27 cellular contexts compared by ENCODE assay signal in genomic region chr5:73529081-73529480, GRCh38.
"Had no signal": no experiment of that assay in that cellular context is flagged by ENCODE, and none has a peak within 500 bp of the region (broad histone marks: within the 10 kb centered on the region; RNA-seq: fewer than 3 reads in every experiment).

No MANE protein-coding gene starts in this region.

- H3K9me3 Mint-ChIP-seq: naive B cell; natural killer cell treated with Interleukin-12 subunit alpha and Interleukin-12 subunit beta and Interleukin-15 and Interleukin-18, amount 100 ng/mL, for 72 hours; neural crest cell; stimulated activated naive B cell treated with anti-CD40 and anti-IgM and Interleukin-4, amounts not matched to agents 10 μg/mL and 1 μg/mL and 100 μg/mL, for 72 hours; stimulated activated naive CD8-positive, alpha-beta T cell treated with anti-CD3 and anti-CD28 coated beads, Interleukin-15, Interleukin-2, amounts not matched to agents 100 ng/mL and 50 ng/mL, for 24 hours had no signal

- H3K27me3 ChIP-seq: colonic mucosa, right lobe of liver, suprapubic skin, vagina had no signal

- DNase-seq: colonic mucosa; dermis blood vessel endothelial cell; effector memory CD4-positive, alpha-beta T cell; foreskin melanocyte; glutamatergic neuron; heart right ventricle; hippocampal formation; left cardiac atrium; left lung; mesenchymal stem cell; mucosa of descending colon; naive B cell; right lobe of liver; small intestine; stimulated activated CD4-positive, alpha-beta T cell treated with anti-CD3 and anti-CD28 coated beads, Interleukin-15, amount 100 ng/mL, for 24 hours; stimulated activated CD4-positive, alpha-beta T cell treated with anti-CD3 and anti-CD28 coated beads, Interleukin-2, amount 100 ng/mL, for 48 hours; stimulated activated naive B cell treated with anti-CD40 and anti-IgM and Interleukin-4, amounts not matched to agents 10 μg/mL and 1 μg/mL and 100 μg/mL, for 72 hours; trophoblast cell had no signal

- H3K9me3 ChIP-seq: colonic mucosa, heart right ventricle, left lung, mucosa of descending colon, neutrophil, right lobe of liver, suprapubic skin, vagina had no signal

- H2AFZ ChIP-seq: parathyroid adenoma had no signal

- H3K4me1 ChIP-seq: colonic mucosa, heart right ventricle, left lung, parathyroid adenoma, right lobe of liver, suprapubic skin, vagina had no signal

- H3K36me3 Mint-ChIP-seq: mesothelial cell of epicardium; naive B cell; natural killer cell treated with Interleukin-12 subunit alpha and Interleukin-12 subunit beta and Interleukin-15 and Interleukin-18, amount 100 ng/mL, for 72 hours; stimulated activated naive B cell treated with anti-CD40 and anti-IgM and Interleukin-4, amounts not matched to agents 10 μg/mL and 1 μg/mL and 100 μg/mL, for 72 hours had no signal

- H3K9ac ChIP-seq: parathyroid adenoma had no signal

- H3K27ac Mint-ChIP-seq: mesothelial cell of epicardium; natural killer cell treated with Interleukin-12 subunit alpha and Interleukin-12 subunit beta and Interleukin-15 and Interleukin-18, amount 100 ng/mL, for 72 hours; progenitor cell of endocrine pancreas; stimulated activated naive B cell treated with anti-CD40 and anti-IgM and Interleukin-4, amounts not matched to agents 10 μg/mL and 1 μg/mL and 100 μg/mL, for 72 hours; stimulated activated naive CD8-positive, alpha-beta T cell treated with anti-CD3 and anti-CD28 coated beads, Interleukin-15, Interleukin-2, amounts not matched to agents 100 ng/mL and 50 ng/mL, for 24 hours had no signal

- H3K4me3 Mint-ChIP-seq: mesothelial cell of epicardium; naive B cell; natural killer cell treated with Interleukin-12 subunit alpha and Interleukin-12 subunit beta and Interleukin-15 and Interleukin-18, amount 100 ng/mL, for 72 hours; neural crest cell; stimulated activated naive B cell treated with anti-CD40 and anti-IgM and Interleukin-4, amounts not matched to agents 10 μg/mL and 1 μg/mL and 100 μg/mL, for 72 hours; stimulated activated naive CD8-positive, alpha-beta T cell treated with anti-CD3 and anti-CD28 coated beads, Interleukin-15, Interleukin-2, amounts not matched to agents 100 ng/mL and 50 ng/mL, for 24 hours had no signal

- H3K27ac ChIP-seq: colonic mucosa, heart right ventricle, left lung, neutrophil, parathyroid adenoma, right lobe of liver, suprapubic skin, vagina had no signal

- ATAC-seq: heart right ventricle; left cardiac atrium; left lung; mucosa of descending colon; natural killer cell treated with Interleukin-12 subunit alpha and Interleukin-12 subunit beta and Interleukin-15 and Interleukin-18, amount 100 ng/mL, for 72 hours; right lobe of liver; stimulated activated naive B cell treated with anti-CD40 and anti-IgM and Interleukin-4, amounts not matched to agents 10 μg/mL and 1 μg/mL and 100 μg/mL, for 72 hours had no signal

- H3K27me3 Mint-ChIP-seq: progenitor cell of endocrine pancreas had no signal

- H3K4me1 Mint-ChIP-seq: mesothelial cell of epicardium, naive B cell, neural crest cell had no signal

- H3K79me2 ChIP-seq: parathyroid adenoma had no signal

- H3K36me3 ChIP-seq: colonic mucosa, heart right ventricle, left lung, neutrophil, right lobe of liver, suprapubic skin, vagina had no signal

- H3K4me3 ChIP-seq: colonic mucosa, heart right ventricle, left lung, mucosa of descending colon, right lobe of liver, suprapubic skin, vagina had no signal
